In the genomic region with DNA sequence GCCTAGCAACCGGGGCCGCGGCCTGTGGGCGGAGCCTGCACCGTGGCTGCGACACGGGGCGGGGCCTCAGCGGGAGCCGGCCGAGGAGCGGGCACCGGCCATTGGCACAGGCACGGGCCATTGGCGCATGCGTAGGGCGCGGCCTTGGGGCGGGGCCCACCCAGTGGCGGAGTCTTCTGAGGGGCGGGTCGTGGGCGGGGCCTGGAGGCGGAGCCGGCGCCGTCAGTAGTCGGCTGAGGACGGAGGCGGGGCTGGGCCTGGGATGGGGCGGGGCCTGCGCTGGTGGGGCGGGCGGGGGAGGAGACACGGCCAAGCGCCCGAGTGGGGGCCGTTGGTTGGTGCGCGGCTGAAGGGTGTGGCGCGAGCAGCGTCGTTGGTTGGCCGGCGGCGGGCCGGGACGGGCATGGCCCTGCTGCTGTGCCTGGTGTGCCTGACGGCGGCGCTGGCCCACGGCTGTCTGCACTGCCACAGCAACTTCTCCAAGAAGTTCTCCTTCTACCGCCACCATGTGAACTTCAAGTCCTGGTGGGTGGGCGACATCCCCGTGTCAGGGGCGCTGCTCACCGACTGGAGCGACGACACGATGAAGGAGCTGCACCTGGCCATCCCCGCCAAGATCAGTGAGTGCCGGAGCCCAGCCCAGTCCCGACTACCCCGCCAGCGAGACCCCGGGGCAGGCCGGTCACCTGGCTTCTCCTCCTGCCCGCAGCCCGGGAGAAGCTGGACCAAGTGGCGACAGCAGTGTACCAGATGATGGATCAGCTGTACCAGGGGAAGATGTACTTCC, we compare ENCODE assay signal across 8 cellular contexts. TPM values are rescaled to one million over a fixed set of nuclear protein-coding genes. Genes with fewer than 3 reads are reported as not detected.
DNase-seq lines count a peak whose midpoint lies in the region; ATAC-seq, FAIRE-seq and TF ChIP-seq lines count a peak whose summit lies in the region.

A gene with protein sequence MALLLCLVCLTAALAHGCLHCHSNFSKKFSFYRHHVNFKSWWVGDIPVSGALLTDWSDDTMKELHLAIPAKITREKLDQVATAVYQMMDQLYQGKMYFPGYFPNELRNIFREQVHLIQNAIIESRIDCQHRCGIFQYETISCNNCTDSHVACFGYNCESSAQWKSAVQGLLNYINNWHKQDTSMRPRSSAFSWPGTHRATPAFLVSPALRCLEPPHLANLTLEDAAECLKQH (plus strand): TSS at position 373 of the 787 bp plus-strand sequence. CDS start 31 bp downstream, at position 404.

- H3K9me1 ChIP-seq in endothelial cell of umbilical vein (replicated peaks; ENCODE audit: control insufficient read depth, extremely low read depth, insufficient read depth, low read length) = no peaks in the 10 kb centered on the region

- H3K9me3 ChIP-seq in HUES6 (ENCODE audit: control insufficient read depth, insufficient read depth, low read depth, low read length) (no peaks in the 10 kb centered on the region), NT2/D1 (ENCODE audit: insufficient read depth, low read length) (no peaks in the 10 kb centered on the region), endothelial cell of umbilical vein (replicated peaks; ENCODE audit: control insufficient read depth, insufficient read depth, low read length) (no peaks in the 10 kb centered on the region)

- peaks cover 5% of the 10 kb centered on the region; the same call in 1 of the 2 replicates for H3K4me1 ChIP-seq in HUES6 (ENCODE audit: control insufficient read depth, insufficient read depth, low read length)
- peaks cover 14% of the 10 kb centered on the region for H3K4me1 ChIP-seq in NT2/D1 (ENCODE audit: insufficient read depth, insufficient read length)
- H3K4me1 ChIP-seq in endothelial cell of umbilical vein (ENCODE audit: control insufficient read depth, extremely low read depth, insufficient read depth, low read length) = peaks cover 13% of the 10 kb centered on the region

- H3K27ac ChIP-seq in HUES6 (ENCODE audit: low read depth, low read length) (peak within 1 kb of the TSS; percentile 46; the same call in 1 of the 2 replicates), endothelial cell of umbilical vein (ENCODE audit: insufficient read depth, low read depth, low read length) (peak within 1 kb of the TSS; percentile 75)

- no TSS peak for BruUV-seq in endothelial cell of umbilical vein (replicated peaks; lab: Mats Ljungman, UMichigan)

- dilution Hi-C loops in endothelial cell of umbilical vein (cut with MboI; ENCODE audit: extremely low pct_ligation_motif_present, low sequenced_read_pairs) = no loop called here

- intact Hi-C loops in endothelial cell of umbilical vein (cut with micrococcal nuclease) = loop anchor here (1.0 kb wide), 5 partner anchors 11 to 233 kb away; a partner anchor contains a TSS

- DNase-seq in D341Med (ENCODE audit: low spot score) (peak; percentile 99), NT2/D1 (ENCODE audit: low read depth, low spot score) (peak; percentile 92), endothelial cell of umbilical vein (ENCODE audit: low read depth, low spot score) (peak; percentile 97), mesothelial cell of epicardium (ENCODE audit: low spot score in 2 of 2, unreplicated experiment in 2 of 2) (peak; percentile 100)
- peak; percentile 100 for DNase-seq in activated CD8-positive, alpha-beta memory T cell treated with anti-CD3 and anti-CD28 coated beads, Interleukin-2, amount 50 U/mL, for 4 hours
- DNase-seq in stimulated activated CD8-positive, alpha-beta memory T cell treated with anti-CD3 and anti-CD28 coated beads, Interleukin-15, amount 100 ng/mL, for 48 hours (ENCODE audit: low read depth in 2 of 2) = peak; percentile 100

- H3K4me2 ChIP-seq in endothelial cell of umbilical vein (ENCODE audit: insufficient read depth, low read length) = peak within 1 kb of the TSS; percentile 87

- H3K4me3 Mint-ChIP-seq in mesothelial cell of epicardium = peak within 1 kb of the TSS; percentile 90

- no peak for TF ChIP-seq POLR2A in endothelial cell of umbilical vein (IDR thresholded peaks at IDR 0.05; ENCODE audit: low read depth, low read length)

- TF ChIP-seq CTCF in endothelial cell of umbilical vein (IDR thresholded peaks at IDR 0.05; ENCODE audit: extremely low read depth in 1 of 2, insufficient read depth in 1 of 2, low read depth in 1 of 2, low read length in 2 of 2) (peak in 1 of 2 donors; percentile 58), mesothelial cell of epicardium (IDR thresholded peaks at IDR 0.05; ENCODE audit: unreplicated experiment) (no peak)

- H3K4me3 ChIP-seq in HUES6 (ENCODE audit: low read depth, low read length) (peak within 1 kb of the TSS; percentile 77), NT2/D1 (ENCODE audit: insufficient read length, low read depth) (peak within 1 kb of the TSS; percentile 62), endothelial cell of umbilical vein (replicated peaks in 1 of 3; ENCODE audit: insufficient read depth in 1 of 3, low read depth in 1 of 3, low read length in 3 of 3) (peak within 1 kb of the TSS; percentile 58 to 90 (median 75))

- H3K9ac ChIP-seq in HUES6 (ENCODE audit: low read length) = peak within 1 kb of the TSS; percentile 68
- H3K9ac ChIP-seq in NT2/D1 (ENCODE audit: insufficient read length, low read depth) = peak within 1 kb of the TSS; percentile 76
- H3K9ac ChIP-seq in endothelial cell of umbilical vein (replicated peaks; ENCODE audit: extremely low read depth, insufficient read depth, low read length) = peak within 1 kb of the TSS; percentile 76

- H3K27me3 ChIP-seq in HUES6 (ENCODE audit: control insufficient read depth, insufficient read depth, low read length) (no peaks in the 10 kb centered on the region), NT2/D1 (ENCODE audit: insufficient read depth, insufficient read length) (no peaks in the 10 kb centered on the region), endothelial cell of umbilical vein (ENCODE audit: control insufficient read depth in 2 of 2, insufficient read depth in 2 of 2, low read length in 2 of 2) (no peaks in the 10 kb centered on the region)

- FAIRE-seq in endothelial cell of umbilical vein (lab: Jason Lieb, UNC) = peak; percentile 99

- ATAC-seq in GM21447 (IDR thresholded peaks at IDR 0.05; ENCODE audit: unreplicated experiment) = peak; percentile 52

- POLR2A ChIA-PET in endothelial cell of umbilical vein (lab: Charles Lee) = no interaction called here

- CTCF ChIA-PET in endothelial cell of umbilical vein (lab: Charles Lee) = interaction anchor here (1.0 kb wide), 1 partner anchor 9 kb away, joined by 3 read pairs; no protein-coding TSS in a partner anchor

- peaks cover 28% of the 10 kb centered on the region for H3K79me2 ChIP-seq in endothelial cell of umbilical vein (ENCODE audit: control insufficient read depth, insufficient read depth, low read length)

- peaks cover under 1% of the 10 kb centered on the region for H3K36me3 Mint-ChIP-seq in mesothelial cell of epicardium

- peaks cover 23% of the 10 kb centered on the region for H3K36me3 ChIP-seq in HUES6 (ENCODE audit: control insufficient read depth, insufficient read depth, low read length)
- H3K36me3 ChIP-seq in NT2/D1 (ENCODE audit: insufficient read depth, insufficient read length, low read length) = peaks cover 47% of the 10 kb centered on the region
- H3K36me3 ChIP-seq in endothelial cell of umbilical vein (ENCODE audit: control insufficient read depth in 2 of 2, extremely low read depth in 1 of 2, insufficient read depth in 2 of 2, low read length in 2 of 2) = peaks cover 0 to 21% of the 10 kb centered on the region in 2 experiments

- no peaks in the 10 kb centered on the region for H3K9me3 Mint-ChIP-seq in mesothelial cell of epicardium

- H3K27me3 Mint-ChIP-seq in mesothelial cell of epicardium (ENCODE audit: low read depth) = no peaks in the 10 kb centered on the region

- peaks cover 23% of the 10 kb centered on the region for H3K4me1 Mint-ChIP-seq in mesothelial cell of epicardium

- H3K27ac Mint-ChIP-seq in mesothelial cell of epicardium = peak within 1 kb of the TSS; percentile 91

- peak within 1 kb of the TSS; percentile 87 for H2AFZ ChIP-seq in endothelial cell of umbilical vein (ENCODE audit: low read depth, low read length)

- no peaks in the 10 kb centered on the region for H4K20me1 ChIP-seq in endothelial cell of umbilical vein (replicated peaks; ENCODE audit: control insufficient read depth, extremely low read depth, insufficient read depth, low read length)

TF ChIP-seq in endothelial cell of umbilical vein, 7 proteins besides CTCF, POLR2A, EP300 and RAD21:
- TF ChIP-seq POLR2AphosphoS5 (IDR thresholded peaks at IDR 0.05; ENCODE audit: insufficient read depth, low read depth, low read length) = no peak
- TF ChIP-seq FOS (IDR thresholded peaks at IDR 0.05; ENCODE audit: borderline replicate concordance, insufficient read depth, low read length) = no peak
- TF ChIP-seq, protein P1, sequence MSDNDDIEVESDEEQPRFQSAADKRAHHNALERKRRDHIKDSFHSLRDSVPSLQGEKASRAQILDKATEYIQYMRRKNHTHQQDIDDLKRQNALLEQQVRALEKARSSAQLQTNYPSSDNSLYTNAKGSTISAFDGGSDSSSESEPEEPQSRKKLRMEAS (IDR thresholded peaks at IDR 0.05; ENCODE audit: insufficient read depth, insufficient read length) = no peak
- TF ChIP-seq EZH2 (IDR thresholded peaks at IDR 0.05; ENCODE audit: borderline replicate concordance, low read depth, low read length, severe bottlenecking) = no peak
- TF ChIP-seq JUN (IDR thresholded peaks at IDR 0.05; ENCODE audit: borderline replicate concordance, insufficient read depth, insufficient read length, low read depth) = no peak
- no peak for TF ChIP-seq MYC (IDR thresholded peaks at IDR 0.05; ENCODE audit: low read depth, low read length)
- TF ChIP-seq GATA2 (IDR thresholded peaks at IDR 0.05; ENCODE audit: insufficient read depth, insufficient read length, low read depth, low read length) = no peak

RNA-seq across cellular contexts. Expression of the gene that starts here (rescaled TPM):
- total RNA-seq in endothelial cell of umbilical vein (1.1 and 2.0 TPM in 2 replicates), mesothelial cell of epicardium (11.0 to 14.4 TPM (median 13.8 TPM) in 3 replicates)
- 2.0 and 3.2 TPM in 2 replicates for polyA plus RNA-seq in endothelial cell of umbilical vein
- 0.52 and 0.78 TPM in 2 replicates for polyA plus RNA-seq in endothelial cell of umbilical vein (2011; cell fraction: cytosol; rRNA removed)
- polyA plus RNA-seq in endothelial cell of umbilical vein (2011; cell fraction: nucleus; rRNA removed) = 14.4 and 15.3 TPM in 2 replicates
- polyA plus RNA-seq in endothelial cell of umbilical vein (2012) = 0.87 and 1.3 TPM in 2 replicates
- polyA minus RNA-seq in endothelial cell of umbilical vein = 1.00 TPM in 1 of 2 replicates, not detected in the other
- not detected for polyA minus RNA-seq in endothelial cell of umbilical vein (2011; cell fraction: cytosol; rRNA and poly(A)+ RNA removed)
- polyA minus RNA-seq in endothelial cell of umbilical vein (2011; cell fraction: nucleus; rRNA and poly(A)+ RNA removed) = 1.5 TPM in 2 replicates

Comparison
In these comparisons a context has a peak if more than half of its experiments do, and no peak if none do; other contexts are left out.
1. Peak in every context shown above with its lines: DNase-seq, ATAC-seq, H3K4me3 ChIP-seq and H3K27ac ChIP-seq.